20 cellular contexts compared by ENCODE assay signal in genomic region chr1:46396429-46397398, GRCh38. TPM values are rescaled to one million over a fixed set of nuclear protein-coding genes. Genes with fewer than 3 reads are reported as not detected.
DNase-seq lines count a peak whose midpoint lies in the region; ATAC-seq and TF ChIP-seq lines count a peak whose summit lies in the region.
"Had no signal": no experiment of that assay in that cellular context is flagged by ENCODE, and none has a peak within 500 bp of the region (broad histone marks: within the 10 kb centered on the region; RNA-seq: fewer than 3 reads in every experiment).

No MANE protein-coding gene starts in this region.

- H3K36me3 ChIP-seq in colonic mucosa = no peaks in the 10 kb centered on the region
- H3K36me3 ChIP-seq: BE2C, brain microvascular endothelial cell, heart right ventricle had no signal

- DNase-seq in COR-L47 (lab: John Stamatoyannopoulos, UW) (peak; percentile 18), NCI-H146 (lab: John Stamatoyannopoulos, UW) (peak; percentile 55), colonic mucosa (peak; percentile 40), progenitor cell of endocrine pancreas (ENCODE audit: low spot score, unreplicated experiment) (no peak), KBM-7 (no peak)
- DNase-seq: activated CD4-positive, alpha-beta T cell treated with anti-CD3 and anti-CD28 coated beads, Interleukin-2, amount 50 U/mL, for 4 hours; activated T-cell treated with anti-CD3 and anti-CD28 coated beads, Interleukin-2, amount 50 U/mL, for 1 hour; BE2C; brain microvascular endothelial cell; DMS 273 treated with DMSO at 0.1 percent for 48 hours; heart right ventricle; islet precursor cell; NCI-H526 had no signal

- H3K27ac Mint-ChIP-seq in progenitor cell of endocrine pancreas = no peak overlapping the region
- H3K27ac Mint-ChIP-seq: activated naive CD4-positive, alpha-beta T cell treated with anti-CD3 and anti-CD28 coated beads, Interleukin-2, amount 50 U/mL, for 72 hours; natural killer cell treated with Interleukin-12 subunit alpha and Interleukin-12 subunit beta and Interleukin-15 and Interleukin-18, amount 100 ng/mL, for 72 hours had no signal

- in situ Hi-C loops in KBM-7 (cut with MboI; ENCODE audit: low pct_unique_long_range_greater_than_20kb, low sequenced_read_pairs) = no loop called here

- H3K9me3 Mint-ChIP-seq in progenitor cell of endocrine pancreas (ENCODE audit: low read depth) = peaks cover 12% of the 10 kb centered on the region
- H3K9me3 Mint-ChIP-seq: natural killer cell treated with Interleukin-12 subunit alpha and Interleukin-12 subunit beta and Interleukin-15 and Interleukin-18, amount 100 ng/mL, for 72 hours had no signal

- H3K9ac ChIP-seq in colonic mucosa (ENCODE audit: low read depth in 2 of 2, low read length in 2 of 2) = no peak overlapping the region

- peak overlapping the region; percentile 41 for H3K4me3 Mint-ChIP-seq in progenitor cell of endocrine pancreas (ENCODE audit: low read depth)
- H3K4me3 Mint-ChIP-seq: natural killer cell treated with Interleukin-12 subunit alpha and Interleukin-12 subunit beta and Interleukin-15 and Interleukin-18, amount 100 ng/mL, for 72 hours had no signal

- peaks cover 39% of the 10 kb centered on the region for H3K27me3 Mint-ChIP-seq in progenitor cell of endocrine pancreas

- ATAC-seq in HG02981 (IDR thresholded peaks at IDR 0.05; ENCODE audit: unreplicated experiment) = no peak
- ATAC-seq in HG03108 (IDR thresholded peaks at IDR 0.05; ENCODE audit: unreplicated experiment) = no peak
- ATAC-seq: activated naive CD4-positive, alpha-beta T cell treated with anti-CD3 and anti-CD28 coated beads, Interleukin-2, amount 50 U/mL, for 72 hours; heart right ventricle; K562; natural killer cell treated with Interleukin-12 subunit alpha and Interleukin-12 subunit beta and Interleukin-15 and Interleukin-18, amount 100 ng/mL, for 72 hours had no signal

- peaks cover 3% of the 10 kb centered on the region for H3K36me3 Mint-ChIP-seq in progenitor cell of endocrine pancreas (ENCODE audit: insufficient read depth)

- peaks cover 8% of the 10 kb centered on the region for H3K4me1 ChIP-seq in colonic mucosa
- H3K4me1 ChIP-seq: BE2C had no signal

- no peaks in the 10 kb centered on the region for H3K9me3 ChIP-seq in colonic mucosa
- H3K9me3 ChIP-seq: BE2C had no signal

- TF ChIP-seq CTCF in colonic mucosa (IDR thresholded peaks at IDR 0.05) = no peak
- TF ChIP-seq CTCF in progenitor cell of endocrine pancreas (IDR thresholded peaks at IDR 0.05; ENCODE audit: unreplicated experiment) = no peak

- H3K4me1 Mint-ChIP-seq in progenitor cell of endocrine pancreas (ENCODE audit: low read depth) = peaks cover 29% of the 10 kb centered on the region

- H3K27me3 ChIP-seq in colonic mucosa = no peaks in the 10 kb centered on the region
- H3K27me3 ChIP-seq: BE2C had no signal

- intact Hi-C loops in colonic mucosa (cut with DNase I) = no loop called here

- H3K4me3 ChIP-seq in colonic mucosa = no peak overlapping the region
- H3K4me3 ChIP-seq: heart right ventricle, K562 had no signal

- peak overlapping the region; percentile 17 for H3K27ac ChIP-seq in colonic mucosa
- H3K27ac ChIP-seq: brain microvascular endothelial cell, heart right ventricle, HL-60 had no signal

RNA-seq across cellular contexts. Expression of gene FAAH, which starts 2.6 kb away (rescaled TPM):
- total RNA-seq in colonic mucosa = 100 to 1,000 TPM in 1 of 2 donors, 10 to 100 TPM in 1; 70.0 to 117 TPM
- total RNA-seq in progenitor cell of endocrine pancreas = 36.6 and 38.6 TPM in 2 replicates
- total RNA-seq: RPMI7951 had no signal

RNA-seq across cellular contexts. Expression of gene NSUN4, which starts 56.1 kb away (rescaled TPM):
- 10 to 100 TPM; 18.3 to 19.0 TPM for total RNA-seq in colonic mucosa
- 25.0 and 30.3 TPM in 2 replicates for total RNA-seq in progenitor cell of endocrine pancreas

Comparison
In these comparisons a context has a peak if more than half of its experiments do, and no peak if none do; other contexts are left out.
1. DNase-seq: peak in COR-L47 (single experiment), NCI-H146 (single experiment) and colonic mucosa (single experiment); none in progenitor cell of endocrine pancreas (single experiment) and KBM-7 (single experiment).